9 cellular contexts compared by ENCODE assay signal in the genomic region with DNA sequence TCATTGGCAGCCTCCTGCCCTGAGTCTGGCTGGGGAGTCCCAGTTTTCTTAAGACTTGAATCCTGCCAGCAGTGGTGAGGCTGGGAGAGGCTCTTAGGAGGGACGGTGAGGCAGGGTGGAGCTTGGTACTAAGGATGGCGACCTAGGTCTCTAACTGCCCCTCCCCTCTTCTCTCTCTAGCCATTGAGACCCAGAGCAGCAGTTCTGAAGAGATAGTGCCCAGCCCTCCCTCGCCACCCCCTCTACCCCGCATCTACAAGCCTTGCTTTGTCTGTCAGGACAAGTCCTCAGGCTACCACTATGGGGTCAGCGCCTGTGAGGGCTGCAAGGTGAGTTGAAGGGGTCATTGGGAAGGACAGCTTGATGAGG. TPM values are rescaled to one million over a fixed set of nuclear protein-coding genes. Genes with fewer than 3 reads are reported as not detected.
DNase-seq lines count a peak whose midpoint lies in the region; ATAC-seq and TF ChIP-seq lines count a peak whose summit lies in the region.
"Had no signal": no experiment of that assay in that cellular context is flagged by ENCODE, and none has a peak within 500 bp of the region (broad histone marks: within the 10 kb centered on the region; RNA-seq: fewer than 3 reads in every experiment).

No MANE protein-coding gene starts in this region.

- intact Hi-C loops in psoas muscle (cut with DNase I), result loop anchor here in 1 of 2 donors (2.0 kb wide), 1 partner anchor 37 kb away; no protein-coding TSS in a partner anchor

- H3K4me3 ChIP-seq in iPS-18c (ENCODE audit: insufficient read depth, low read depth, low read length) (0 out of 2 replicates have a peak overlapping the region, but pooled peaks have one; percentile 20), psoas muscle (peak overlapping the region; percentile 22)

- peak overlapping the region; percentile 59 for H3K27ac Mint-ChIP-seq in activated CD4-positive, alpha-beta memory T cell treated with anti-CD3 and anti-CD28 coated beads, Interleukin-2, amount 10 ng/mL, durations not matched to agents 7 days and 5 days

- H3K9me3 ChIP-seq in iPS-18c (ENCODE audit: control insufficient read depth, insufficient read depth, low read length), result no peaks in the 10 kb centered on the region
- no peaks in the 10 kb centered on the region for H3K9me3 ChIP-seq in psoas muscle

- H3K4me1 Mint-ChIP-seq in activated CD4-positive, alpha-beta memory T cell treated with anti-CD3 and anti-CD28 coated beads, Interleukin-2, amount 10 ng/mL, durations not matched to agents 7 days and 5 days, result peaks cover 72% of the 10 kb centered on the region

- POLR2A ChIA-PET in activated CD4-positive, alpha-beta memory T cell treated with anti-CD3 and anti-CD28 coated beads, Interleukin-2, amount 10 ng/mL, durations not matched to agents 7 days and 5 days (lab: Charles Lee), result interaction anchor here (0.7 to 2.3 kb wide), 5 partner anchors 9 to 70 kb away, joined by 3 to 8 read pairs (median 4); a partner anchor contains a TSS

- no peaks in the 10 kb centered on the region for H3K27me3 ChIP-seq in psoas muscle (ENCODE audit: insufficient read depth in 3 of 3, low read length in 2 of 3)

- peaks cover 49% of the 10 kb centered on the region for H3K36me3 Mint-ChIP-seq in activated CD4-positive, alpha-beta memory T cell treated with anti-CD3 and anti-CD28 coated beads, Interleukin-2, amount 10 ng/mL, durations not matched to agents 7 days and 5 days (ENCODE audit: low read depth)

- H3K27ac ChIP-seq in psoas muscle, result peak overlapping the region; percentile 93

- H3K27me3 Mint-ChIP-seq in activated CD4-positive, alpha-beta memory T cell treated with anti-CD3 and anti-CD28 coated beads, Interleukin-2, amount 10 ng/mL, durations not matched to agents 7 days and 5 days, result no peaks in the 10 kb centered on the region

- 25 to 53% (median 40%) methylated on average over 5 of the region's 5 CpGs for WGBS in psoas muscle, 3 donors

- H3K4me3 Mint-ChIP-seq in activated CD4-positive, alpha-beta memory T cell treated with anti-CD3 and anti-CD28 coated beads, Interleukin-2, amount 10 ng/mL, durations not matched to agents 7 days and 5 days, result no peak overlapping the region

- no peaks in the 10 kb centered on the region for H3K9me3 Mint-ChIP-seq in activated CD4-positive, alpha-beta memory T cell treated with anti-CD3 and anti-CD28 coated beads, Interleukin-2, amount 10 ng/mL, durations not matched to agents 7 days and 5 days

- peaks cover 70% of the 10 kb centered on the region for H3K4me1 ChIP-seq in psoas muscle

- ATAC-seq in psoas muscle (peak in 1 of 4 donors; percentile 1), HG03045 (IDR thresholded peaks at IDR 0.05; ENCODE audit: unreplicated experiment) (no peak)

- peaks cover 7 to 45% of the 10 kb centered on the region in 2 donors for H3K36me3 ChIP-seq in psoas muscle (ENCODE audit: insufficient read depth in 1 of 2, low read depth in 1 of 2)

- CTCF ChIA-PET in activated CD4-positive, alpha-beta memory T cell treated with anti-CD3 and anti-CD28 coated beads, Interleukin-2, amount 10 ng/mL, durations not matched to agents 7 days and 5 days (lab: Charles Lee), result no interaction called here

- TF ChIP-seq CTCF in psoas muscle (IDR thresholded peaks at IDR 0.05), result no peak

- peak; percentile 32 for DNase-seq in ELF-1 (ENCODE audit: low read depth, low spot score)
- no peak for DNase-seq in activated CD4-positive, alpha-beta memory T cell treated with anti-CD3 and anti-CD28 coated beads, Interleukin-2, amount 10 ng/mL, durations not matched to agents 7 days and 5 days
- no peak for DNase-seq in psoas muscle
- DNase-seq in NCI-H187 (lab: John Stamatoyannopoulos, UW), result no peak
- DNase-seq in cerebellum (ENCODE audit: low spot score), result no peak
- DNase-seq in ecto neural progenitor cell (ENCODE audit: low spot score), result no peak

RNA-seq across cellular contexts. Expression of a gene that starts 16.4 kb away (rescaled TPM):
- total RNA-seq in activated CD4-positive, alpha-beta memory T cell treated with anti-CD3 and anti-CD28 coated beads, Interleukin-2, amount 10 ng/mL, durations not matched to agents 7 days and 5 days, result not detected
- total RNA-seq in psoas muscle (1 to 10 TPM in 2 of 4 donors, under 1 TPM in 2; 0.34 to 1.4 (median 0.82) TPM), cerebellum (0.45 TPM)
- polyA plus RNA-seq in psoas muscle, result under 1 TPM in 2 of 3 donors, not detected in 1; 0.17 to 0.25 TPM
- total RNA-seq: NCI-H460 had no signal

RNA-seq across cellular contexts. Expression of a gene that starts 39.1 kb away (rescaled TPM):
- 10 to 100 TPM; 65.2 to 65.5 TPM for total RNA-seq in activated CD4-positive, alpha-beta memory T cell treated with anti-CD3 and anti-CD28 coated beads, Interleukin-2, amount 10 ng/mL, durations not matched to agents 7 days and 5 days
- total RNA-seq in psoas muscle (10 to 100 TPM; 15.0 to 51.1 (median 44.6) TPM), cerebellum (4.9 TPM)
- 10 to 100 TPM; 15.0 to 76.9 (median 18.6) TPM for polyA plus RNA-seq in psoas muscle
